In genomic region chr9:135787776-135788575, GRCh38 we compare ENCODE assay signal across 24 cellular contexts.
"Had no signal": no experiment of that assay in that cellular context is flagged by ENCODE, and none has a peak within 500 bp of the region (broad histone marks: within the 10 kb centered on the region; RNA-seq: fewer than 3 reads in every experiment).

No MANE protein-coding gene starts in this region.

- H3K4me2 ChIP-seq: KMS-11, PC-9 had no signal

- H2AFZ ChIP-seq: PC-9 had no signal

- H3K4me1 ChIP-seq: ascending aorta, body of pancreas had no signal

- H3K9ac ChIP-seq: KMS-11 had no signal

- DNase-seq: activated B cell treated with CpG ODN at 0.5 μM for 24 hours; activated CD4-positive, alpha-beta T cell treated with anti-CD3 and anti-CD28 coated beads for 1 hour; activated CD4-positive, alpha-beta T cell treated with anti-CD3 and anti-CD28 coated beads, Interleukin-2, amount 10 ng/mL, durations not matched to agents 24 days and 14 days; activated CD4-positive, alpha-beta T cell treated with anti-CD3 and anti-CD28 coated beads, Interleukin-2, amount 50 U/mL, for 48 hours; activated CD8-positive, alpha-beta memory T cell treated with anti-CD3 and anti-CD28 coated beads, Interleukin-2, amount 10 ng/mL, durations not matched to agents 7 days and 5 days; activated effector memory CD4-positive, alpha-beta T cell treated with Interleukin-2 at 50 U/mL for 16 hours; activated naive CD4-positive, alpha-beta T cell; activated naive CD8-positive, alpha-beta T cell treated with anti-CD3 and anti-CD28 coated beads, Interleukin-2, amount 50 U/mL, for 24 hours; activated T-cell treated with anti-CD3 and anti-CD28 coated beads, Interleukin-2, amount 50 U/mL, for 24 hours; amniotic stem cell; body of pancreas; central memory CD4-positive, alpha-beta T cell; NCI-H1092 treated with DMSO at 0.1 percent for 48 hours; NCI-H1417 treated with DMSO at 0.1 percent for 48 hours; NCI-H1694; NCI-H2029 treated with DMSO at 0.1 percent for 48 hours; NCI-H510A treated with DMSO at 0.1 percent for 48 hours; NCI-H69; PC-9; SIG-M5; T-helper 17 cell; T-helper 9 cell had no signal

- H3K27ac ChIP-seq: ascending aorta, body of pancreas, KMS-11, PC-9 had no signal

- ATAC-seq: activated CD8-positive, alpha-beta memory T cell treated with anti-CD3 and anti-CD28 coated beads, Interleukin-2, amount 10 ng/mL, durations not matched to agents 7 days and 5 days; activated naive CD8-positive, alpha-beta T cell treated with anti-CD3 and anti-CD28 coated beads, Interleukin-2, amount 50 U/mL, for 24 hours; body of pancreas; T-helper 17 cell had no signal

- H3K36me3 ChIP-seq: ascending aorta had no signal

- H3K27me3 ChIP-seq: ascending aorta, body of pancreas had no signal

- H3K4me3 ChIP-seq: ascending aorta, body of pancreas, PC-9 had no signal

- H3K9me3 ChIP-seq: ascending aorta, body of pancreas had no signal
